ENCODE assay signal across 9 cellular contexts in genomic region chr10:44864042-44864436, GRCh38. TPM values are rescaled to one million over a fixed set of nuclear protein-coding genes. Genes with fewer than 3 reads are reported as not detected.
DNase-seq lines count a peak whose midpoint lies in the region; ATAC-seq and TF ChIP-seq lines count a peak whose summit lies in the region.
"Had no signal": no experiment of that assay in that cellular context is flagged by ENCODE, and none has a peak within 500 bp of the region (broad histone marks: within the 10 kb centered on the region; RNA-seq: fewer than 3 reads in every experiment).

No MANE protein-coding gene starts in this region.

- DNase-seq in DMS53 (lab: John Stamatoyannopoulos, UW) (peak; percentile 96), NCI-H526 (lab: John Stamatoyannopoulos, UW) (peak; percentile 24 to 73), dorsolateral prefrontal cortex (peak; percentile 33 to 74 (median 62)), SHP77 (lab: John Stamatoyannopoulos, UW) (no peak)
- DNase-seq in naive thymus-derived CD8-positive, alpha-beta T cell, result peak in 2 of 10 donors; percentile 12 to 13

- peaks cover 29 to 62% (median 37%) of the 10 kb centered on the region in 5 donors for H3K27me3 Mint-ChIP-seq in naive thymus-derived CD8-positive, alpha-beta T cell

- peak overlapping the region in 55 of 59 donors; percentile 16 to 74 (median 61) for H3K4me3 ChIP-seq in dorsolateral prefrontal cortex

- H3K27me3 ChIP-seq in dorsolateral prefrontal cortex, result peaks cover 0 to 7% (median 0%) of the 10 kb centered on the region in 45 donors

- peak; percentile 13 to 45 for ATAC-seq in naive thymus-derived CD8-positive, alpha-beta T cell
- no peak for ATAC-seq in GM21360 (IDR thresholded peaks at IDR 0.05; ENCODE audit: unreplicated experiment)
- no peak for ATAC-seq in GM19397 (IDR thresholded peaks at IDR 0.05; ENCODE audit: unreplicated experiment)
- ATAC-seq in GM21825 (IDR thresholded peaks at IDR 0.05; ENCODE audit: unreplicated experiment), result no peak

- POLR2A ChIA-PET in naive thymus-derived CD8-positive, alpha-beta T cell (lab: Charles Lee), result no interaction called here

- peaks cover 14 to 19% (median 17%) of the 10 kb centered on the region in 4 donors for H3K4me1 Mint-ChIP-seq in naive thymus-derived CD8-positive, alpha-beta T cell

- H3K27ac ChIP-seq in dorsolateral prefrontal cortex, result peak overlapping the region in 34 of 59 donors; percentile 1 to 80 (median 52)

- intact Hi-C loops in dorsolateral prefrontal cortex (cut with DNase I), result loop anchor here (2.0 to 5.0 kb wide), 5 partner anchors 15 to 1193 kb away; partner anchors contain the start of gene CXCL12 (in 1 of the 2)

- H3K36me3 Mint-ChIP-seq in naive thymus-derived CD8-positive, alpha-beta T cell, result no peaks in the 10 kb centered on the region

- H3K27ac Mint-ChIP-seq in naive thymus-derived CD8-positive, alpha-beta T cell, result peak overlapping the region in 5 of 10 donors; percentile 78 to 95 (median 82)

- peak overlapping the region; percentile 87 to 96 (median 93) for H3K4me3 Mint-ChIP-seq in naive thymus-derived CD8-positive, alpha-beta T cell

- no peak for TF ChIP-seq CTCF in dorsolateral prefrontal cortex (IDR thresholded peaks at IDR 0.05 in 54 of 56, conservative IDR thresholded peaks at IDR 0.05 in 2 of 56; ENCODE audit: low read depth in 1 of 56, partially characterized antibody in 56 of 56)

- H3K9me3 Mint-ChIP-seq in naive thymus-derived CD8-positive, alpha-beta T cell, result no peaks in the 10 kb centered on the region

RNA-seq across cellular contexts. Expression of gene TMEM72, which starts 47.1 kb away (rescaled TPM):
- under 1 TPM in 7 of 120 experiments, not detected in 113; 0.13 to 0.46 (median 0.18) TPM for total RNA-seq in dorsolateral prefrontal cortex
- not detected for total RNA-seq in naive thymus-derived CD8-positive, alpha-beta T cell
- not detected for polyA plus RNA-seq in naive thymus-derived CD8-positive, alpha-beta T cell
- total RNA-seq: HT1080 had no signal

Comparison
In these comparisons a context has a peak if more than half of its experiments do, and no peak if none do; other contexts are left out.
1. DNase-seq: peak in DMS53 (single experiment), NCI-H526 (2 of 2) and dorsolateral prefrontal cortex (10 of 10); none in SHP77 (0 of 2).
2. ATAC-seq: peak in naive thymus-derived CD8-positive, alpha-beta T cell (2 of 2); none in GM21360 (single experiment), GM19397 (single experiment) and GM21825 (single experiment).